8 cellular contexts compared by ENCODE assay signal in genomic region chr9:97237951-97238851, GRCh38.
A peak's percentile ranks its signal among the peaks of the same experiment; 100 is the strongest.
DNase-seq lines count a peak whose midpoint lies in the region; ATAC-seq and TF ChIP-seq lines count a peak whose summit lies in the region.

No MANE protein-coding gene starts in this region.

- no peak for TF ChIP-seq CTCF in GM13977 (IDR thresholded peaks at IDR 0.05; ENCODE audit: extremely low read depth, insufficient read depth, missing control alignments)
- TF ChIP-seq CTCF in glutamatergic neuron (IDR thresholded peaks at IDR 0.05; ENCODE audit: partially characterized antibody, unreplicated experiment), result no peak
- no peak for TF ChIP-seq CTCF in omental fat pad (IDR thresholded peaks at IDR 0.05)

- ATAC-seq in activated naive CD8-positive, alpha-beta T cell treated with anti-CD3 and anti-CD28 coated beads, Interleukin-2, amount 10 ng/mL, durations not matched to agents 7 days and 5 days (ENCODE audit: low read depth), result peak; percentile 94
- peak; percentile 92 for ATAC-seq in omental fat pad (ENCODE audit: low FRiP score)
- no peak for ATAC-seq in GM19467 (IDR thresholded peaks at IDR 0.05; ENCODE audit: unreplicated experiment)

- H3K27me3 ChIP-seq in MG63, result no peaks in the 10 kb centered on the region

- peak overlapping the region; percentile 66 for H3K27ac ChIP-seq in substantia nigra (ENCODE audit: low read depth, low read length, poor library complexity, severe bottlenecking)

- in situ Hi-C loops in GM13977 (cut with MboI; ENCODE audit: low pct_unique_long_range_greater_than_20kb, low sequenced_read_pairs, unreplicated experiment), result no loop called here

- H3K4me3 ChIP-seq in MG63, result peak overlapping the region; percentile 65

- no peaks in the 10 kb centered on the region for H3K9me3 ChIP-seq in MG63

- no peaks in the 10 kb centered on the region for H3K36me3 Mint-ChIP-seq in activated naive CD8-positive, alpha-beta T cell treated with anti-CD3 and anti-CD28 coated beads, Interleukin-2, amount 10 ng/mL, durations not matched to agents 7 days and 5 days
- H3K36me3 Mint-ChIP-seq in glutamatergic neuron (ENCODE audit: unreplicated experiment), result no peaks in the 10 kb centered on the region

- DNase-seq in GM13977 (ENCODE audit: low spot score) (peak; percentile 63), MG63 (peak; percentile 89), SW 1271 (lab: John Stamatoyannopoulos, UW) (peak; percentile 82 to 93), glutamatergic neuron (peak; percentile 84), omental fat pad (ENCODE audit: low spot score) (no peak), substantia nigra (lab: John Stamatoyannopoulos, UW) (peak; percentile 22 to 90 (median 78))
- DNase-seq in activated naive CD8-positive, alpha-beta T cell treated with anti-CD3 and anti-CD28 coated beads, Interleukin-2, amount 10 ng/mL, durations not matched to agents 7 days and 5 days, result peak; percentile 83

- H3K27ac Mint-ChIP-seq in activated naive CD8-positive, alpha-beta T cell treated with anti-CD3 and anti-CD28 coated beads, Interleukin-2, amount 10 ng/mL, durations not matched to agents 7 days and 5 days, result peak overlapping the region; percentile 93
- H3K27ac Mint-ChIP-seq in glutamatergic neuron (ENCODE audit: unreplicated experiment), result peak overlapping the region; percentile 93

- peak overlapping the region; percentile 92 for H3K4me3 Mint-ChIP-seq in activated naive CD8-positive, alpha-beta T cell treated with anti-CD3 and anti-CD28 coated beads, Interleukin-2, amount 10 ng/mL, durations not matched to agents 7 days and 5 days
- peak overlapping the region; percentile 93 for H3K4me3 Mint-ChIP-seq in glutamatergic neuron (ENCODE audit: unreplicated experiment)

- peaks cover 16% of the 10 kb centered on the region for H3K4me1 Mint-ChIP-seq in activated naive CD8-positive, alpha-beta T cell treated with anti-CD3 and anti-CD28 coated beads, Interleukin-2, amount 10 ng/mL, durations not matched to agents 7 days and 5 days
- H3K4me1 Mint-ChIP-seq in glutamatergic neuron (ENCODE audit: low read depth, unreplicated experiment), result no peaks in the 10 kb centered on the region

- no peaks in the 10 kb centered on the region for H3K36me3 ChIP-seq in MG63

- POLR2A ChIA-PET in activated naive CD8-positive, alpha-beta T cell treated with anti-CD3 and anti-CD28 coated beads, Interleukin-2, amount 10 ng/mL, durations not matched to agents 7 days and 5 days (lab: Charles Lee), result interaction anchor here (0.6 to 1.3 kb wide), 5 partner anchors 16 to 1019 kb away, joined by 3 to 7 read pairs (median 5); partner anchors contain the start of genes NCBP1, TSTD2 and XPA

- no peaks in the 10 kb centered on the region for H3K9me3 Mint-ChIP-seq in activated naive CD8-positive, alpha-beta T cell treated with anti-CD3 and anti-CD28 coated beads, Interleukin-2, amount 10 ng/mL, durations not matched to agents 7 days and 5 days
- peaks cover 13% of the 10 kb centered on the region for H3K9me3 Mint-ChIP-seq in glutamatergic neuron (ENCODE audit: unreplicated experiment)

- no peaks in the 10 kb centered on the region for H3K27me3 Mint-ChIP-seq in activated naive CD8-positive, alpha-beta T cell treated with anti-CD3 and anti-CD28 coated beads, Interleukin-2, amount 10 ng/mL, durations not matched to agents 7 days and 5 days
- H3K27me3 Mint-ChIP-seq in glutamatergic neuron (ENCODE audit: unreplicated experiment), result peaks cover 6% of the 10 kb centered on the region
